Comparison of ENCODE assay signal across 1 cellular context in genomic region chr4:13464973-13465372, GRCh38.
TF ChIP-seq lines count a peak whose summit lies in the region.

No MANE protein-coding gene starts in this region.

TF ChIP-seq in HepG2, 621 proteins besides CTCF, POLR2A, EP300 and RAD21:
- TF ChIP-seq ARHGAP35 (CRISPR knock-in tag; IDR thresholded peaks at IDR 0.05; ENCODE audit: borderline replicate concordance) (no peak), HDAC6 (IDR thresholded peaks at IDR 0.05; ENCODE audit: low read depth, low read length) (no peak), ZNF274 (CRISPR knock-in tag; IDR thresholded peaks at IDR 0.05) (no peak), ZNF790 (CRISPR knock-in tag; IDR thresholded peaks at IDR 0.05; ENCODE audit: borderline replicate concordance) (no peak), ISX (CRISPR knock-in tag; conservative IDR thresholded peaks at IDR 0.05) (no peak), NR2F6 (IDR thresholded peaks at IDR 0.05) (no peak), NR2F6 (CRISPR knock-in tag; IDR thresholded peaks at IDR 0.05) (no peak), TAF15 (IDR thresholded peaks at IDR 0.05; ENCODE audit: low read depth, low read length, poor library complexity, severe bottlenecking) (no peak), ZBTB33 (CRISPR knock-in tag; IDR thresholded peaks at IDR 0.05) (no peak), HOMEZ (CRISPR knock-in tag; IDR thresholded peaks at IDR 0.05; ENCODE audit: low read depth) (no peak), XBP1 (CRISPR knock-in tag; IDR thresholded peaks at IDR 0.05) (no peak)
